In genomic region chr1:236039736-236040670, GRCh38 we compare ENCODE assay signal across 1 cellular context.
A peak's percentile ranks its signal among the peaks of the same experiment; 100 is the strongest.
TF ChIP-seq lines count a peak whose summit lies in the region.

No MANE protein-coding gene starts in this region.

TF ChIP-seq in HepG2, 621 proteins besides CTCF, POLR2A, EP300 and RAD21 (continued from another document):
- no peak for TF ChIP-seq ZNF33A (CRISPR knock-in tag; IDR thresholded peaks at IDR 0.05; ENCODE audit: borderline replicate concordance)
- TF ChIP-seq ZNF577 (CRISPR knock-in tag; IDR thresholded peaks at IDR 0.05; ENCODE audit: borderline replicate concordance, low read depth): no peak
- TF ChIP-seq ZNF101 (CRISPR knock-in tag; IDR thresholded peaks at IDR 0.05; ENCODE audit: borderline replicate concordance, low read depth): no peak
- no peak for TF ChIP-seq TCF7L2 (IDR thresholded peaks at IDR 0.05; ENCODE audit: low read depth, low read length)
- TF ChIP-seq CBFB (CRISPR knock-in tag; IDR thresholded peaks at IDR 0.05): peak; percentile 94
- peak; percentile 57; the same call in 1 of the 2 replicates for TF ChIP-seq SPEN (CRISPR knock-in tag; IDR thresholded peaks at IDR 0.05; ENCODE audit: low read depth)
- no peak for TF ChIP-seq GZF1 (CRISPR knock-in tag; IDR thresholded peaks at IDR 0.05)
- TF ChIP-seq POGZ (CRISPR knock-in tag; IDR thresholded peaks at IDR 0.05): peak; percentile 58
- no peak for TF ChIP-seq CBX2 (IDR thresholded peaks at IDR 0.05; ENCODE audit: low read depth, low read length)
- no peak for TF ChIP-seq CBX2 (CRISPR knock-in tag; IDR thresholded peaks at IDR 0.05; ENCODE audit: low read depth)
- no peak for TF ChIP-seq ZNF263 (CRISPR knock-in tag; IDR thresholded peaks at IDR 0.05)
- TF ChIP-seq CSRNP2 (CRISPR knock-in tag; conservative IDR thresholded peaks at IDR 0.05; ENCODE audit: low read depth): no peak
- no peak for TF ChIP-seq DDIT3 (CRISPR knock-in tag; IDR thresholded peaks at IDR 0.05)
- TF ChIP-seq NCOA5 (CRISPR knock-in tag; IDR thresholded peaks at IDR 0.05): 0 out of 2 replicates have a peak, but pooled peaks have one; percentile 24
- TF ChIP-seq NR1H2 (CRISPR knock-in tag; IDR thresholded peaks at IDR 0.05; ENCODE audit: borderline replicate concordance, low read depth): no peak
- TF ChIP-seq ZNF180 (CRISPR knock-in tag; IDR thresholded peaks at IDR 0.05; ENCODE audit: borderline replicate concordance, low read depth): no peak
- TF ChIP-seq NFKBIZ (CRISPR knock-in tag; IDR thresholded peaks at IDR 0.05): 0 out of 2 replicates have a peak, but pooled peaks have one; percentile 74
- TF ChIP-seq NFYC (CRISPR knock-in tag; IDR thresholded peaks at IDR 0.05): no peak; the same call in 1 of the 2 replicates
- no peak for TF ChIP-seq XBP1 (CRISPR knock-in tag; IDR thresholded peaks at IDR 0.05)
- peak; percentile 77; the same call in 1 of the 2 replicates for TF ChIP-seq ZNF691 (CRISPR knock-in tag; IDR thresholded peaks at IDR 0.05; ENCODE audit: borderline replicate concordance, low read depth)
- TF ChIP-seq THYN1 (CRISPR knock-in tag; IDR thresholded peaks at IDR 0.05; ENCODE audit: borderline replicate concordance, low read depth): no peak
- no peak for TF ChIP-seq SOX6 (IDR thresholded peaks at IDR 0.05)
- TF ChIP-seq SOX6 (CRISPR knock-in tag; IDR thresholded peaks at IDR 0.05): peak; percentile 73
- TF ChIP-seq DMTF1 (CRISPR knock-in tag; IDR thresholded peaks at IDR 0.05): no peak
- peak; percentile 53; the same call in 1 of the 2 replicates for TF ChIP-seq ZNF264 (CRISPR knock-in tag; IDR thresholded peaks at IDR 0.05)
- peak; percentile 69; the same call in 1 of the 2 replicates for TF ChIP-seq SP5 (CRISPR knock-in tag; IDR thresholded peaks at IDR 0.05; ENCODE audit: borderline replicate concordance, low read depth)
- TF ChIP-seq ZFP90 (CRISPR knock-in tag; IDR thresholded peaks at IDR 0.05; ENCODE audit: borderline replicate concordance): no peak
- TF ChIP-seq NR2F1 (CRISPR knock-in tag; IDR thresholded peaks at IDR 0.05): peak; percentile 71 to 97; a peak in 3 of 4 replicates
- TF ChIP-seq TEAD2 (CRISPR knock-in tag; IDR thresholded peaks at IDR 0.05): no peak
- TF ChIP-seq RFX1 (IDR thresholded peaks at IDR 0.05): no peak
- TF ChIP-seq SATB2 (CRISPR knock-in tag; IDR thresholded peaks at IDR 0.05): no peak
- no peak for TF ChIP-seq PAWR (CRISPR knock-in tag; IDR thresholded peaks at IDR 0.05; ENCODE audit: borderline replicate concordance)
- no peak for TF ChIP-seq NR3C1 (CRISPR knock-in tag; IDR thresholded peaks at IDR 0.05)
- TF ChIP-seq PRDM15 (CRISPR knock-in tag; IDR thresholded peaks at IDR 0.05): no peak
- TF ChIP-seq ZNF33B (CRISPR knock-in tag; IDR thresholded peaks at IDR 0.05): no peak
- TF ChIP-seq NR2F2 (IDR thresholded peaks at IDR 0.05; ENCODE audit: borderline replicate concordance, low read depth): peak; percentile 94
- no peak for TF ChIP-seq PHF20 (CRISPR knock-in tag; IDR thresholded peaks at IDR 0.05)
- 0 out of 2 replicates have a peak, but pooled peaks have one; percentile 46 for TF ChIP-seq ZNF430 (CRISPR knock-in tag; IDR thresholded peaks at IDR 0.05)
- TF ChIP-seq ZNF672 (CRISPR knock-in tag; IDR thresholded peaks at IDR 0.05): no peak
- no peak for TF ChIP-seq ZNF547 (CRISPR knock-in tag; IDR thresholded peaks at IDR 0.05)
- no peak for TF ChIP-seq ZNF572 (CRISPR knock-in tag; IDR thresholded peaks at IDR 0.05)
- no peak for TF ChIP-seq GABPA (IDR thresholded peaks at IDR 0.05; ENCODE audit: low read depth, low read length)
- TF ChIP-seq GABPA (CRISPR knock-in tag; IDR thresholded peaks at IDR 0.05; ENCODE audit: low read depth): peak; percentile 50; the same call in 1 of the 2 replicates
- no peak; the same call in 1 of the 2 replicates for TF ChIP-seq RFXAP (CRISPR knock-in tag; IDR thresholded peaks at IDR 0.05; ENCODE audit: borderline replicate concordance)
- TF ChIP-seq ZNF678 (CRISPR knock-in tag; IDR thresholded peaks at IDR 0.05): no peak
- TF ChIP-seq YY1 (IDR thresholded peaks at IDR 0.05; ENCODE audit: insufficient read depth, insufficient replicate concordance, low read depth, low read length): no peak
- no peak for TF ChIP-seq SMARCE1 (IDR thresholded peaks at IDR 0.05; ENCODE audit: borderline replicate concordance)
- no peak for TF ChIP-seq SMARCC2 (IDR thresholded peaks at IDR 0.05)
- peak; percentile 97 for TF ChIP-seq MLX (CRISPR knock-in tag; IDR thresholded peaks at IDR 0.05)
- no peak for TF ChIP-seq KDM3A (CRISPR knock-in tag; IDR thresholded peaks at IDR 0.05; ENCODE audit: low read depth)
- TF ChIP-seq ZNF546 (CRISPR knock-in tag; conservative IDR thresholded peaks at IDR 0.05): no peak
- no peak for TF ChIP-seq ZNF7 (CRISPR knock-in tag; IDR thresholded peaks at IDR 0.05)
- TF ChIP-seq ZBTB46 (CRISPR knock-in tag; IDR thresholded peaks at IDR 0.05; ENCODE audit: borderline replicate concordance): no peak
- no peak for TF ChIP-seq RBM39 (IDR thresholded peaks at IDR 0.05; ENCODE audit: low read depth, low read length, poor library complexity, severe bottlenecking)
- TF ChIP-seq ZZZ3 (CRISPR knock-in tag; IDR thresholded peaks at IDR 0.05; ENCODE audit: borderline replicate concordance): no peak
- TF ChIP-seq KDM6A (CRISPR knock-in tag; IDR thresholded peaks at IDR 0.05; ENCODE audit: low read depth): peak; percentile 83
- TF ChIP-seq ZNF777 (CRISPR knock-in tag; IDR thresholded peaks at IDR 0.05): no peak
